Comparison of ENCODE assay signal across 19 cellular contexts in the genomic region with DNA sequence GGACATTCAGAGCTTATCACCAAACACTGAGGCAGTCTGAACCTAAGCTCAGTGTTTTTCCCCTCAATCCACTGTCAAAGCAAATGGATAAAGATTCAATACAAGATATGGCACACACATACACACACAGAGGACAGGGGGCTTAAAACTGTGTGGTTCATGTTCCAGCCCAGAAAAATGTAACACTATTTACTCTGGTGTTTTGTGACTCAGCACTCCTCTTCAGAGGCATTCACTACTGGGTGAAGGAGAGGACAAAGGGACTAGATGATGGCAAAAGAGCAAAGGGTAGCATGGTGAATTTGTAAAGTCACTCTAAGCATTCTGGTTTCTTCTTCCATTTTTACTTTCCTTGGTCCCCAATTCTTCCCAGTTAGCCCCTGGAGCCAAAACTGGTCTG.
DNase-seq lines count a peak whose midpoint lies in the region; ATAC-seq, FAIRE-seq and TF ChIP-seq lines count a peak whose summit lies in the region.
"Had no signal": no experiment of that assay in that cellular context is flagged by ENCODE, and none has a peak within 500 bp of the region (broad histone marks: within the 10 kb centered on the region; RNA-seq: fewer than 3 reads in every experiment).

No MANE protein-coding gene starts in this region.

- H3K79me1 ChIP-seq in mesenchymal stem cell (replicated peaks; ENCODE audit: low read length, poor library complexity, severe bottlenecking), result no peaks in the 10 kb centered on the region

- H3K4me3 ChIP-seq in brain microvascular endothelial cell (ENCODE audit: low read depth, low read length), result no peak overlapping the region
- H3K4me3 ChIP-seq in mesenchymal stem cell (ENCODE audit: insufficient read depth in 1 of 2, low read depth in 1 of 2, low read length in 2 of 2), result no peak overlapping the region
- H3K4me3 ChIP-seq in mucosa of descending colon, result no peak overlapping the region
- H3K4me3 ChIP-seq: BLaER1 treated with 17β-estradiol and CSF1 and Interleukin-3, amounts not matched to agents 10 nM and 100 nM; K562 had no signal

- peaks cover 0 to 1% (median 0%) of the 10 kb centered on the region in 3 donors for H3K27me3 Mint-ChIP-seq in CD14-positive monocyte (ENCODE audit: low read depth in 3 of 3)
- H3K27me3 Mint-ChIP-seq: CD4-positive, alpha-beta T cell had no signal

- H2BK12ac ChIP-seq in mesenchymal stem cell (ENCODE audit: low read length in 2 of 2), result no peak overlapping the region

- no peak overlapping the region for H2BK15ac ChIP-seq in mesenchymal stem cell (ENCODE audit: low read depth, poor library complexity, severe bottlenecking)

- H3K36me3 Mint-ChIP-seq in CD14-positive monocyte, result peaks cover 19 to 22% of the 10 kb centered on the region in 2 donors

- ATAC-seq in mucosa of descending colon, result no peak
- ATAC-seq: HepG2, K562 had no signal

- no peak overlapping the region for H2BK120ac ChIP-seq in mesenchymal stem cell (ENCODE audit: low read depth, low read length)

- no peak overlapping the region for H2AFZ ChIP-seq in mesenchymal stem cell (ENCODE audit: low read depth, low read length)

- H3K4me1 Mint-ChIP-seq in CD14-positive monocyte, result no peaks in the 10 kb centered on the region
- H3K4me1 Mint-ChIP-seq: H9 had no signal

- in situ Hi-C loops in brain microvascular endothelial cell (cut with HindIII; ENCODE audit: low pct_ligation_motif_present, low sequenced_read_pairs), result no loop called here

- H3K27ac Mint-ChIP-seq in CD14-positive monocyte, result no peak overlapping the region
- H3K27ac Mint-ChIP-seq: CD4-positive, alpha-beta T cell; H9 had no signal

- H3K4me1 ChIP-seq in mesenchymal stem cell (ENCODE audit: control insufficient read depth, insufficient read depth, low read depth, low read length) (no peaks in the 10 kb centered on the region), mucosa of descending colon (ENCODE audit: low read depth) (no peaks in the 10 kb centered on the region)

- H3K9ac ChIP-seq in mesenchymal stem cell (ENCODE audit: low read length), result no peak overlapping the region
- H3K9ac ChIP-seq: BLaER1 treated with 17β-estradiol and CSF1 and Interleukin-3, amounts not matched to agents 10 nM and 100 nM had no signal

- no peak for DNase-seq in GM19239 (ENCODE audit: insufficient read length, low spot score)
- peak; percentile 9 for DNase-seq in M059J (ENCODE audit: low read depth)
- DNase-seq in brain microvascular endothelial cell, result no peak
- DNase-seq in mesenchymal stem cell, result peak; percentile 14
- DNase-seq in HuH-7 (ENCODE audit: low spot score), result no peak
- DNase-seq in mucosa of descending colon, result no peak
- DNase-seq in NCI-H2081 treated with DMSO at 0.1 percent for 48 hours (lab: John Stamatoyannopoulos, UW), result no peak
- DNase-seq in CD14-positive monocyte (ENCODE audit: low spot score), result no peak
- DNase-seq: ACHN; Calu3; CD4-positive, alpha-beta T cell; DMS 273 treated with DMSO at 0.1 percent for 48 hours; DMS79 treated with DMSO at 0.1 percent for 48 hours; GDM1; H9 had no signal

- no peak overlapping the region for H3K4ac ChIP-seq in mesenchymal stem cell (ENCODE audit: low read depth in 1 of 2, low read length in 2 of 2)

- H2AK5ac ChIP-seq in mesenchymal stem cell (ENCODE audit: low read length, severe bottlenecking), result no peak overlapping the region

- H3K27me3 ChIP-seq in brain microvascular endothelial cell (replicated peaks) (no peaks in the 10 kb centered on the region), mesenchymal stem cell (ENCODE audit: control insufficient read depth in 1 of 2, insufficient read depth in 1 of 2, low read length in 2 of 2) (peaks cover 0 to 5% of the 10 kb centered on the region in 2 experiments)
- H3K27me3 ChIP-seq: BLaER1 treated with 17β-estradiol and CSF1 and Interleukin-3, amounts not matched to agents 10 nM and 100 nM had no signal

- H2BK5ac ChIP-seq in mesenchymal stem cell (ENCODE audit: low read depth, low read length, poor library complexity, severe bottlenecking), result no peak overlapping the region

- no peak overlapping the region for H3K23ac ChIP-seq in mesenchymal stem cell (ENCODE audit: low read length in 2 of 2)

- no peak overlapping the region for H3K14ac ChIP-seq in mesenchymal stem cell (ENCODE audit: low read length in 2 of 2)

- no peak overlapping the region for H3K4me3 Mint-ChIP-seq in CD14-positive monocyte
- H3K4me3 Mint-ChIP-seq: CD4-positive, alpha-beta T cell; H9 had no signal

- H3K4me2 ChIP-seq in mesenchymal stem cell (ENCODE audit: low read length, poor library complexity, severe bottlenecking), result no peak overlapping the region
- H3K4me2 ChIP-seq: BLaER1 treated with 17β-estradiol and CSF1 and Interleukin-3, amounts not matched to agents 10 nM and 100 nM had no signal

- intact Hi-C loops in mucosa of descending colon (cut with DNase I, micrococcal nuclease) (no loop called here), CD14-positive monocyte (cut with micrococcal nuclease) (no loop called here)

- peaks cover 0 to 10% (median 2%) of the 10 kb centered on the region in 7 donors for H3K9me3 Mint-ChIP-seq in CD14-positive monocyte
- H3K9me3 Mint-ChIP-seq: CD4-positive, alpha-beta T cell had no signal

- no peak overlapping the region for H4K8ac ChIP-seq in mesenchymal stem cell (ENCODE audit: low read length)

- H4K91ac ChIP-seq in mesenchymal stem cell (ENCODE audit: low read length), result no peak overlapping the region

- peak; percentile 66 for FAIRE-seq in GM19239 (lab: Jason Lieb, UNC)
- FAIRE-seq: GM12892, HepG2, K562 had no signal

- H3K27ac ChIP-seq in brain microvascular endothelial cell (peak overlapping the region; percentile 45), mesenchymal stem cell (ENCODE audit: low read length, poor library complexity, severe bottlenecking) (no peak overlapping the region)
- H3K27ac ChIP-seq: BLaER1 treated with 17β-estradiol and CSF1 and Interleukin-3, amounts not matched to agents 10 nM and 100 nM had no signal

- H3K36me3 ChIP-seq in brain microvascular endothelial cell (replicated peaks) (no peaks in the 10 kb centered on the region), mesenchymal stem cell (ENCODE audit: control insufficient read depth in 1 of 2, insufficient read depth in 2 of 2, low read depth in 1 of 2, low read length in 2 of 2) (peaks cover 6 to 10% of the 10 kb centered on the region in 2 experiments), mucosa of descending colon (ENCODE audit: low read depth) (no peaks in the 10 kb centered on the region)

- H3K9me3 ChIP-seq in mesenchymal stem cell (ENCODE audit: control insufficient read depth, low read length), result no peaks in the 10 kb centered on the region
- no peaks in the 10 kb centered on the region for H3K9me3 ChIP-seq in mucosa of descending colon

- H3K18ac ChIP-seq in mesenchymal stem cell (ENCODE audit: low read depth in 1 of 2, low read length in 2 of 2), result no peak overlapping the region

- TF ChIP-seq CTCF in brain microvascular endothelial cell (IDR thresholded peaks at IDR 0.05; ENCODE audit: low read depth, low read length, missing control alignments) (no peak), mucosa of descending colon (IDR thresholded peaks at IDR 0.05) (no peak), CD14-positive monocyte (IDR thresholded peaks at IDR 0.05) (no peak)

Comparison
In these comparisons a context has a peak if more than half of its experiments do, and no peak if none do; other contexts are left out.
1. DNase-seq: peak in M059J (single experiment) and mesenchymal stem cell (single experiment); none in GM19239 (single experiment), brain microvascular endothelial cell (single experiment), HuH-7 (single experiment), mucosa of descending colon (0 of 3), NCI-H2081 treated with DMSO at 0.1 percent for 48 hours (single experiment) and CD14-positive monocyte (single experiment).